In genomic region chr4:126778348-126778747, GRCh38 we compare ENCODE assay signal across 1 cellular context.
TF ChIP-seq lines count a peak whose summit lies in the region.

No MANE protein-coding gene starts in this region.

TF ChIP-seq in GM12878, 131 proteins besides CTCF, POLR2A, EP300 and RAD21:
- TF ChIP-seq ZNF274 (IDR thresholded peaks at IDR 0.05; ENCODE audit: insufficient read depth, insufficient read length) (no peak), ZBED1 (IDR thresholded peaks at IDR 0.05; ENCODE audit: borderline replicate concordance) (no peak), CBX3 (IDR thresholded peaks at IDR 0.05; ENCODE audit: borderline replicate concordance, low read depth) (no peak), SUPT20H (IDR thresholded peaks at IDR 0.05; ENCODE audit: borderline replicate concordance, control insufficient read depth, low read depth, low read length) (no peak), GABPA (IDR thresholded peaks at IDR 0.05; ENCODE audit: low read depth) (no peak), CREB1 (IDR thresholded peaks at IDR 0.05; ENCODE audit: low read depth) (no peak), POU2F2 (IDR thresholded peaks at IDR 0.05; ENCODE audit: borderline replicate concordance, low read depth, low read length) (no peak), PML (IDR thresholded peaks at IDR 0.05; ENCODE audit: low read length) (no peak)
